In the genomic region with DNA sequence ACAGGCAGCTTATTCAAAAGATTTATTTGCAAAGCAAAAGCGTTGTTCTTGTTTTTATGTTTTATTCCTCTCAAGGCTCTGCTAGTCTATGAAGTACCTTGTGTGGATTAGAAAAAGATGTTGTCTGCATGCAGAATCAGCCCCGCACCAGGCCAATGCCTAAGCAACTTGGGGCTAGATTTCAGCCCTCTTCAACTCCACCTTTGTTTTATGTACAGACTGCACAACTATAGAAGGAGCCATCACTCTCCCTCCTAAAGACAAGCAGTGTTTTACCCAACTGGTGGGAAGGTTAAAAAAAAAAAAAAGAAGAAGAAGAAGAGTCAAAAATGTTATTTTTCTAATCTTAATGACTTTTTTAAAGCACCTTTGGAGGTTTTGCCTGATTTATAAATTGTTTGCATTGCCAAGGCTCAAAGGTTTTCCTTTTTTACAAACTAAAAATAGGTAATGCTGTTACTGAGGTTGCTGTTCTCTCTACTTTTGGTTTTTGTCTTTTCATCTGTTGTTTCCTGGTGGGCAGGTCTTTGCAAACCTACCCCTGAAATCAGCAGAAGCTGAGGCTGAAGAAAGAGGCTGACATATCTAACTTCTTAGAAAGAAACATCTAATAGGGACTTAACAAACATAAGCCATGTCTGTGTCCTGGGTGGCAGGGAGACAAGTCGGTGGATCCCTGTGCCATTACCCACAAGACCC, we compare ENCODE assay signal across 1 cellular context.
TF ChIP-seq lines count a peak whose summit lies in the region.

No MANE protein-coding gene starts in this region.

TF ChIP-seq in H1, 55 proteins besides CTCF, POLR2A, EP300 and RAD21:
- TF ChIP-seq CEBPB (IDR thresholded peaks at IDR 0.05; ENCODE audit: low read depth, low read length) (no peak), JUN (IDR thresholded peaks at IDR 0.05; ENCODE audit: low read depth, low read length) (no peak), SP1 (IDR thresholded peaks at IDR 0.05; ENCODE audit: low read depth, low read length) (no peak), TBP (IDR thresholded peaks at IDR 0.05; ENCODE audit: low read depth, low read length) (no peak), PHF8 (conservative IDR thresholded peaks at IDR 0.05; ENCODE audit: low read depth, low read length) (no peak), TEAD4 (IDR thresholded peaks at IDR 0.05; ENCODE audit: low read depth, low read length) (no peak), CREB1 (IDR thresholded peaks at IDR 0.05) (no peak), RNF2 (IDR thresholded peaks at IDR 0.05; ENCODE audit: borderline replicate concordance, low read depth, low read length, missing control alignments, poor library complexity, severe bottlenecking) (no peak), EZH2 (IDR thresholded peaks at IDR 0.05; ENCODE audit: low read depth, low read length, severe bottlenecking) (no peak), CHD1 (IDR thresholded peaks at IDR 0.05; ENCODE audit: low read depth, low read length) (no peak), USF2 (IDR thresholded peaks at IDR 0.05; ENCODE audit: low read length) (no peak)
